ENCODE assay signal across 9 cellular contexts in genomic region chr6:75204222-75204958, GRCh38. TPM values are rescaled to one million over a fixed set of nuclear protein-coding genes. Genes with fewer than 3 reads are reported as not detected.
DNase-seq lines count a peak whose midpoint lies in the region; TF ChIP-seq lines count a peak whose summit lies in the region.
"Had no signal": no experiment of that assay in that cellular context is flagged by ENCODE, and none has a peak within 500 bp of the region (broad histone marks: within the 10 kb centered on the region; RNA-seq: fewer than 3 reads in every experiment).

No MANE protein-coding gene starts in this region.

- H3K79me1 ChIP-seq in mesenchymal stem cell (replicated peaks; ENCODE audit: low read length, poor library complexity, severe bottlenecking): peaks cover 4% of the 10 kb centered on the region

- peak overlapping the region; percentile 1 to 6 for H2BK12ac ChIP-seq in mesenchymal stem cell (ENCODE audit: low read length in 2 of 2)

- H3K9ac ChIP-seq in mesenchymal stem cell (ENCODE audit: low read length): peak overlapping the region; percentile 95
- peak overlapping the region; percentile 56 to 92 (median 73) for H3K9ac ChIP-seq in subcutaneous abdominal adipose tissue (ENCODE audit: low read length in 5 of 5)

- H2BK15ac ChIP-seq in mesenchymal stem cell (ENCODE audit: low read depth, poor library complexity, severe bottlenecking): no peak overlapping the region

- H3K4me3 ChIP-seq in WI38 (ENCODE audit: low read depth, low read length): peak overlapping the region; percentile 84
- peak overlapping the region; percentile 89 to 96 for H3K4me3 ChIP-seq in mesenchymal stem cell (ENCODE audit: insufficient read depth in 1 of 2, low read depth in 1 of 2, low read length in 2 of 2)
- H3K4me3 ChIP-seq in subcutaneous abdominal adipose tissue (ENCODE audit: low read depth in 1 of 5, low read length in 5 of 5): peak overlapping the region; percentile 72 to 98 (median 85)

- H3K9me3 ChIP-seq in mesenchymal stem cell (ENCODE audit: control insufficient read depth, low read length) (no peaks in the 10 kb centered on the region), subcutaneous abdominal adipose tissue (ENCODE audit: control insufficient read depth in 5 of 5, low read length in 5 of 5) (no peaks in the 10 kb centered on the region)
- H3K9me3 ChIP-seq: neutrophil had no signal

- H3K27ac ChIP-seq in mesenchymal stem cell (ENCODE audit: low read length, poor library complexity, severe bottlenecking) (peak overlapping the region; percentile 85), subcutaneous abdominal adipose tissue (ENCODE audit: low read depth, low read length) (peak overlapping the region; percentile 79)
- H3K27ac ChIP-seq: neutrophil had no signal

- H4K8ac ChIP-seq in mesenchymal stem cell (ENCODE audit: low read length): peak overlapping the region; percentile 76

- H3K4me2 ChIP-seq in mesenchymal stem cell (ENCODE audit: low read length, poor library complexity, severe bottlenecking): peak overlapping the region; percentile 93

- peak overlapping the region; percentile 66 for H2AK5ac ChIP-seq in mesenchymal stem cell (ENCODE audit: low read length, severe bottlenecking)

- TF ChIP-seq CTCF in WI38 (IDR thresholded peaks at IDR 0.05; ENCODE audit: low read depth, low read length): peak; percentile 65

- H3K23ac ChIP-seq in mesenchymal stem cell (ENCODE audit: low read length in 2 of 2): peak overlapping the region; percentile 26 to 80

- DNase-seq in stimulated activated CD4-positive, alpha-beta T cell treated with anti-CD3 and anti-CD28 coated beads, Interleukin-15, amount 100 ng/mL, for 24 hours: peak; percentile 66
- DNase-seq in stimulated activated CD4-positive, alpha-beta T cell treated with anti-CD3 and anti-CD28 coated beads, Interleukin-2, amount 100 ng/mL, for 48 hours: no peak
- peak; percentile 38 for DNase-seq in NCI-H1694 treated with DMSO at 0.1 percent for 48 hours (lab: John Stamatoyannopoulos, UW)
- peak; percentile 31 to 48 for DNase-seq in erythroblast (lab: John Stamatoyannopoulos, UW)
- peak; percentile 95 for DNase-seq in mesenchymal stem cell
- DNase-seq in GF-D8 (lab: John Stamatoyannopoulos, UW): no peak

- H3K36me3 ChIP-seq in mesenchymal stem cell (ENCODE audit: control insufficient read depth in 1 of 2, insufficient read depth in 2 of 2, low read depth in 1 of 2, low read length in 2 of 2): no peaks in the 10 kb centered on the region
- H3K36me3 ChIP-seq in subcutaneous abdominal adipose tissue (ENCODE audit: control insufficient read depth in 5 of 5, insufficient read depth in 5 of 5, low read length in 5 of 5): no peaks in the 10 kb centered on the region
- H3K36me3 ChIP-seq: neutrophil had no signal

- H3K18ac ChIP-seq in mesenchymal stem cell (ENCODE audit: low read depth in 1 of 2, low read length in 2 of 2): peak overlapping the region; percentile 54 to 97

- H3K4ac ChIP-seq in mesenchymal stem cell (ENCODE audit: low read depth in 1 of 2, low read length in 2 of 2): peak overlapping the region; percentile 83 to 89

- no peak for TF ChIP-seq POLR2A in erythroblast (IDR thresholded peaks at IDR 0.05; ENCODE audit: low read length)

- H2BK5ac ChIP-seq in mesenchymal stem cell (ENCODE audit: low read depth, low read length, poor library complexity, severe bottlenecking): no peak overlapping the region

- H2BK120ac ChIP-seq in mesenchymal stem cell (ENCODE audit: low read depth, low read length): peak overlapping the region; percentile 75

- no peak overlapping the region for H4K91ac ChIP-seq in mesenchymal stem cell (ENCODE audit: low read length)

- H3K4me1 ChIP-seq in mesenchymal stem cell (ENCODE audit: control insufficient read depth, insufficient read depth, low read depth, low read length) (peaks cover 25% of the 10 kb centered on the region), subcutaneous abdominal adipose tissue (ENCODE audit: control insufficient read depth in 5 of 5, insufficient read depth in 5 of 5, low read length in 5 of 5) (peaks cover 3 to 83% (median 73%) of the 10 kb centered on the region in 5 donors)

- peak overlapping the region in 1 of 2 experiments; percentile 2 for H3K14ac ChIP-seq in mesenchymal stem cell (ENCODE audit: low read length in 2 of 2)

- H3K27me3 ChIP-seq in mesenchymal stem cell (ENCODE audit: control insufficient read depth in 1 of 2, insufficient read depth in 1 of 2, low read length in 2 of 2) (no peaks in the 10 kb centered on the region), subcutaneous abdominal adipose tissue (ENCODE audit: control insufficient read depth in 5 of 5, insufficient read depth in 4 of 5, low read length in 5 of 5) (peaks cover 0 to 11% (median 3%) of the 10 kb centered on the region in 5 donors)

- WGBS in mesenchymal stem cell: 1% methylated on average over 35 of the region's 35 CpGs

- peak overlapping the region; percentile 56 for H2AFZ ChIP-seq in mesenchymal stem cell (ENCODE audit: low read depth, low read length)

RNA-seq across cellular contexts. Expression of gene COL12A1, which starts 1.5 kb away (rescaled TPM):
- polyA plus RNA-seq in mesenchymal stem cell (2013, experiment 1 of 2): 353 TPM
- polyA plus RNA-seq in mesenchymal stem cell (2013, experiment 2 of 2): 326 TPM

RNA-seq across cellular contexts. Expression of gene COX7A2, which starts 39.2 kb away (rescaled TPM):
- 986 TPM for polyA plus RNA-seq in mesenchymal stem cell (2013, experiment 1 of 2)
- polyA plus RNA-seq in mesenchymal stem cell (2013, experiment 2 of 2): 1,021 TPM

Comparison
In these comparisons a context has a peak if more than half of its experiments do, and no peak if none do; other contexts are left out.
1. DNase-seq: peak in stimulated activated CD4-positive, alpha-beta T cell treated with anti-CD3 and anti-CD28 coated beads, Interleukin-15, amount 100 ng/mL, for 24 hours (single experiment), NCI-H1694 treated with DMSO at 0.1 percent for 48 hours (single experiment), erythroblast (2 of 2) and mesenchymal stem cell (single experiment); none in stimulated activated CD4-positive, alpha-beta T cell treated with anti-CD3 and anti-CD28 coated beads, Interleukin-2, amount 100 ng/mL, for 48 hours (0 of 2) and GF-D8 (single experiment).
2. Peak in every context shown above with its lines, with median percentiles within 50 percentile points of each other: H3K4me3 ChIP-seq.